Comparison of ENCODE assay signal across 34 cellular contexts in genomic region chr10:71419002-71419540, GRCh38. TPM values are rescaled to one million over a fixed set of nuclear protein-coding genes. Genes with fewer than 3 reads are reported as not detected.
"Had no signal": no experiment of that assay in that cellular context is flagged by ENCODE, and none has a peak within 500 bp of the region (broad histone marks: within the 10 kb centered on the region; RNA-seq: fewer than 3 reads in every experiment).

No MANE protein-coding gene starts in this region.

- H3K4me3 ChIP-seq: adrenal gland, body of pancreas, breast epithelium, MG63, PC-9 had no signal

- H3K36me3 Mint-ChIP-seq: activated naive CD4-positive, alpha-beta T cell treated with anti-CD3 and anti-CD28 coated beads, Interleukin-2, amount 50 U/mL, for 72 hours had no signal

- H3K4me1 Mint-ChIP-seq: activated T-helper 17 cell treated with anti-CD3 and anti-CD28 coated beads, Interleukin-2, amount 50 U/mL, for 72 hours had no signal

- H3K4me3 Mint-ChIP-seq: activated CD8-positive, alpha-beta T cell treated with anti-CD3 and anti-CD28 coated beads for 36 hours; activated T-cell treated with anti-CD3 and anti-CD28 coated beads, Interleukin-2, amount 50 U/mL, for 72 hours; activated T-helper 17 cell treated with anti-CD3 and anti-CD28 coated beads, Interleukin-2, amount 50 U/mL, for 72 hours had no signal

- DNase-seq: activated CD4-positive, alpha-beta T cell treated with anti-CD3 and anti-CD28 coated beads for 1 hour; activated CD4-positive, alpha-beta T cell treated with anti-CD3 and anti-CD28 coated beads for 48 hours; activated CD4-positive, alpha-beta T cell treated with anti-CD3 and anti-CD28 coated beads, Interleukin-2, amount 50 U/mL, for 4 hours; activated CD4-positive, CD25-positive, alpha-beta regulatory T cell; activated CD8-positive, alpha-beta T cell treated with anti-CD3 and anti-CD28 coated beads for 36 hours; activated effector memory CD4-positive, alpha-beta T cell treated with anti-CD3 and anti-CD28 coated beads, Interleukin-2, amount 50 U/mL, for 16 hours; activated naive CD4-positive, alpha-beta T cell; activated T-cell treated with anti-CD3 and anti-CD28 coated beads, Interleukin-2, amount 50 U/mL, for 1 hour; activated T-cell treated with anti-CD3 and anti-CD28 coated beads, Interleukin-2, amount 50 U/mL, for 72 hours; body of pancreas; Kasumi-1; KG1; MG63; NCI-H1048; NCI-H1105 treated with DMSO at 0.1 percent for 48 hours; NCI-H1436; NCI-H1694 treated with DMSO at 0.1 percent for 48 hours; NCI-H2029; NCI-H2107; NCI-H2171; NCI-H510A; NCI-H526; NCI-H748 treated with DMSO at 0.1 percent for 48 hours; NK-92 treated with Interleukin-12 subunit alpha and Interleukin-12 subunit beta, amount 100 ng/mL, for 24 hours; PC-9; SW 1271; T-helper 1 cell; T-helper 2 cell; T-helper 9 cell had no signal

- H3K9me3 Mint-ChIP-seq: activated CD8-positive, alpha-beta T cell treated with anti-CD3 and anti-CD28 coated beads for 36 hours; activated naive CD4-positive, alpha-beta T cell treated with anti-CD3 and anti-CD28 coated beads, Interleukin-2, amount 50 U/mL, for 72 hours; activated T-cell treated with anti-CD3 and anti-CD28 coated beads, Interleukin-2, amount 50 U/mL, for 72 hours; activated T-helper 17 cell treated with anti-CD3 and anti-CD28 coated beads, Interleukin-2, amount 50 U/mL, for 72 hours had no signal

- H3K27ac Mint-ChIP-seq: activated CD8-positive, alpha-beta T cell treated with anti-CD3 and anti-CD28 coated beads for 36 hours; activated naive CD4-positive, alpha-beta T cell treated with anti-CD3 and anti-CD28 coated beads, Interleukin-2, amount 50 U/mL, for 72 hours; activated T-cell treated with anti-CD3 and anti-CD28 coated beads, Interleukin-2, amount 50 U/mL, for 72 hours; activated T-helper 17 cell treated with anti-CD3 and anti-CD28 coated beads, Interleukin-2, amount 50 U/mL, for 72 hours had no signal

RNA-seq across cellular contexts. Expression of gene CDH23, which starts 22.4 kb away (rescaled TPM):
- total RNA-seq: astrocyte had no signal
